Comparison of ENCODE assay signal across 17 cellular contexts in genomic region chr5:76379316-76379715, GRCh38. TPM values are rescaled to one million over a fixed set of nuclear protein-coding genes. Genes with fewer than 3 reads are reported as not detected.
A peak's percentile ranks its signal among the peaks of the same experiment; 100 is the strongest.
DNase-seq lines count a peak whose midpoint lies in the region; ATAC-seq lines count a peak whose summit lies in the region.
"Had no signal": no experiment of that assay in that cellular context is flagged by ENCODE, and none has a peak within 500 bp of the region (broad histone marks: within the 10 kb centered on the region; RNA-seq: fewer than 3 reads in every experiment).

No MANE protein-coding gene starts in this region.

- peaks cover 7% of the 10 kb centered on the region for H3K27me3 Mint-ChIP-seq in activated T-cell treated with anti-CD3 and anti-CD28 coated beads, Interleukin-2, amount 50 U/mL, for 72 hours (ENCODE audit: low read depth)
- H3K27me3 Mint-ChIP-seq in activated T-cell treated with anti-CD3 and anti-CD28 coated beads, Interleukin-2, amount 50 U/mL, for 4 hours (ENCODE audit: low read depth): no peaks in the 10 kb centered on the region
- H3K27me3 Mint-ChIP-seq in activated CD8-positive, alpha-beta T cell treated with anti-CD3 and anti-CD28 coated beads, Interleukin-2, amount 10 ng/mL, durations not matched to agents 7 days and 5 days (ENCODE audit: low read depth): no peaks in the 10 kb centered on the region
- peaks cover 0 to 2% (median 0%) of the 10 kb centered on the region in 5 donors for H3K27me3 Mint-ChIP-seq in naive thymus-derived CD4-positive, alpha-beta T cell

- no peak for DNase-seq in activated T-cell treated with anti-CD3 and anti-CD28 coated beads, Interleukin-2, amount 50 U/mL, for 72 hours
- no peak for DNase-seq in activated T-cell treated with anti-CD3 and anti-CD28 coated beads, Interleukin-2, amount 50 U/mL, for 4 hours
- DNase-seq in KG1 (lab: John Stamatoyannopoulos, UW) (peak; percentile 53), NCI-H526 treated with DMSO at 0.1 percent for 48 hours (lab: John Stamatoyannopoulos, UW) (no peak)
- DNase-seq in activated CD8-positive, alpha-beta T cell treated with anti-CD3 and anti-CD28 coated beads, Interleukin-2, amount 10 ng/mL, durations not matched to agents 7 days and 5 days: no peak
- DNase-seq in naive thymus-derived CD4-positive, alpha-beta T cell: no peak
- DNase-seq: activated CD4-positive, CD25-positive, alpha-beta regulatory T cell treated with anti-CD3 and anti-CD28 coated beads, Interleukin-2, amount 50 U/mL, for 72 hours; H9; head of caudate nucleus; NCI-H1694; PC-9; stimulated activated naive CD4-positive, alpha-beta T cell treated with Interleukin-2 at 50 U/mL for 16 hours had no signal

- H3K36me3 ChIP-seq in naive thymus-derived CD4-positive, alpha-beta T cell (ENCODE audit: control insufficient read depth in 2 of 3, insufficient read depth in 3 of 3, low read length in 3 of 3): no peaks in the 10 kb centered on the region
- H3K36me3 ChIP-seq: esophagus muscularis mucosa had no signal

- CTCF ChIA-PET in activated CD8-positive, alpha-beta T cell treated with anti-CD3 and anti-CD28 coated beads, Interleukin-2, amount 10 ng/mL, durations not matched to agents 7 days and 5 days (lab: Charles Lee): interaction anchor here (0.6 to 1.4 kb wide), 4 partner anchors 9 to 395 kb away, joined by 3 to 5 read pairs (median 4); no protein-coding TSS in a partner anchor
- CTCF ChIA-PET in naive thymus-derived CD4-positive, alpha-beta T cell (lab: Charles Lee): interaction anchor here (0.7 kb wide), 1 partner anchor 168 kb away, joined by 3 read pairs; no protein-coding TSS in a partner anchor

- H3K4me1 Mint-ChIP-seq in activated T-cell treated with anti-CD3 and anti-CD28 coated beads, Interleukin-2, amount 50 U/mL, for 72 hours (ENCODE audit: low read depth): peaks cover 47% of the 10 kb centered on the region
- H3K4me1 Mint-ChIP-seq in activated T-cell treated with anti-CD3 and anti-CD28 coated beads, Interleukin-2, amount 50 U/mL, for 4 hours (ENCODE audit: low read depth): peaks cover 29% of the 10 kb centered on the region
- peaks cover 36% of the 10 kb centered on the region for H3K4me1 Mint-ChIP-seq in activated CD8-positive, alpha-beta T cell treated with anti-CD3 and anti-CD28 coated beads, Interleukin-2, amount 10 ng/mL, durations not matched to agents 7 days and 5 days (ENCODE audit: low read depth)
- peaks cover 23 to 51% (median 38%) of the 10 kb centered on the region in 7 donors for H3K4me1 Mint-ChIP-seq in naive thymus-derived CD4-positive, alpha-beta T cell

- no peaks in the 10 kb centered on the region for H3K36me3 Mint-ChIP-seq in activated T-cell treated with anti-CD3 and anti-CD28 coated beads, Interleukin-2, amount 50 U/mL, for 72 hours (ENCODE audit: insufficient read depth in 2 of 2)
- no peaks in the 10 kb centered on the region for H3K36me3 Mint-ChIP-seq in activated T-cell treated with anti-CD3 and anti-CD28 coated beads, Interleukin-2, amount 50 U/mL, for 4 hours (ENCODE audit: insufficient read depth)
- no peaks in the 10 kb centered on the region for H3K36me3 Mint-ChIP-seq in activated CD8-positive, alpha-beta T cell treated with anti-CD3 and anti-CD28 coated beads, Interleukin-2, amount 10 ng/mL, durations not matched to agents 7 days and 5 days (ENCODE audit: low read depth)
- peaks cover 0 to 3% (median 0%) of the 10 kb centered on the region in 5 donors for H3K36me3 Mint-ChIP-seq in naive thymus-derived CD4-positive, alpha-beta T cell

- no peak overlapping the region for H3K4me3 Mint-ChIP-seq in activated T-cell treated with anti-CD3 and anti-CD28 coated beads, Interleukin-2, amount 50 U/mL, for 72 hours
- no peak overlapping the region for H3K4me3 Mint-ChIP-seq in activated T-cell treated with anti-CD3 and anti-CD28 coated beads, Interleukin-2, amount 50 U/mL, for 4 hours
- H3K4me3 Mint-ChIP-seq in activated CD8-positive, alpha-beta T cell treated with anti-CD3 and anti-CD28 coated beads, Interleukin-2, amount 10 ng/mL, durations not matched to agents 7 days and 5 days: no peak overlapping the region
- H3K4me3 Mint-ChIP-seq in naive thymus-derived CD4-positive, alpha-beta T cell: peak overlapping the region in 4 of 10 donors; percentile 18 to 33 (median 26)
- H3K4me3 Mint-ChIP-seq: H9 had no signal

- no peaks in the 10 kb centered on the region for H3K27me3 ChIP-seq in naive thymus-derived CD4-positive, alpha-beta T cell (ENCODE audit: control insufficient read depth in 2 of 2, insufficient read depth in 2 of 2, low read length in 2 of 2)
- H3K27me3 ChIP-seq: esophagus muscularis mucosa had no signal

- H3K4me3 ChIP-seq in naive thymus-derived CD4-positive, alpha-beta T cell (ENCODE audit: low read length): no peak overlapping the region
- H3K4me3 ChIP-seq: esophagus muscularis mucosa, PC-9, smooth muscle cell had no signal

- no peaks in the 10 kb centered on the region for H3K9me3 Mint-ChIP-seq in activated T-cell treated with anti-CD3 and anti-CD28 coated beads, Interleukin-2, amount 50 U/mL, for 72 hours
- H3K9me3 Mint-ChIP-seq in activated T-cell treated with anti-CD3 and anti-CD28 coated beads, Interleukin-2, amount 50 U/mL, for 4 hours: no peaks in the 10 kb centered on the region
- no peaks in the 10 kb centered on the region for H3K9me3 Mint-ChIP-seq in activated CD8-positive, alpha-beta T cell treated with anti-CD3 and anti-CD28 coated beads, Interleukin-2, amount 10 ng/mL, durations not matched to agents 7 days and 5 days (ENCODE audit: insufficient read depth)
- H3K9me3 Mint-ChIP-seq in naive thymus-derived CD4-positive, alpha-beta T cell: peaks cover 0 to 1% (median 0%) of the 10 kb centered on the region in 11 donors
- H3K9me3 Mint-ChIP-seq: activated T-helper 2 cell treated with anti-CD3 and anti-CD28 coated beads, Interferon-gamma antibody, Interleukin-2, Interleukin-4, amounts not matched to agents 10 μg/mL and 5 μg/mL and 100 μg/mL, durations not matched to agents 14 hours and 24 hours and 36 hours; H9 had no signal

- no peaks in the 10 kb centered on the region for H3K9me3 ChIP-seq in naive thymus-derived CD4-positive, alpha-beta T cell (ENCODE audit: control insufficient read depth in 2 of 3, low read length in 3 of 3)
- H3K9me3 ChIP-seq: esophagus muscularis mucosa had no signal

- H3K27ac Mint-ChIP-seq in activated T-cell treated with anti-CD3 and anti-CD28 coated beads, Interleukin-2, amount 50 U/mL, for 72 hours: peak overlapping the region; percentile 47
- peak overlapping the region; percentile 14 for H3K27ac Mint-ChIP-seq in activated CD8-positive, alpha-beta T cell treated with anti-CD3 and anti-CD28 coated beads, Interleukin-2, amount 10 ng/mL, durations not matched to agents 7 days and 5 days
- H3K27ac Mint-ChIP-seq in naive thymus-derived CD4-positive, alpha-beta T cell: peak overlapping the region in 4 of 9 donors; percentile 1 to 67 (median 46)
- H3K27ac Mint-ChIP-seq: activated T-helper 2 cell treated with anti-CD3 and anti-CD28 coated beads, Interferon-gamma antibody, Interleukin-2, Interleukin-4, amounts not matched to agents 10 μg/mL and 5 μg/mL and 100 μg/mL, durations not matched to agents 14 hours and 24 hours and 36 hours; H9 had no signal

- no peak overlapping the region for H3K27ac ChIP-seq in naive thymus-derived CD4-positive, alpha-beta T cell (ENCODE audit: low read depth, low read length)
- H3K27ac ChIP-seq: esophagus muscularis mucosa, PC-9 had no signal

- H3K4me1 ChIP-seq in naive thymus-derived CD4-positive, alpha-beta T cell (ENCODE audit: control insufficient read depth in 2 of 2, insufficient read depth in 2 of 2, low read length in 2 of 2): peaks cover 16 to 21% of the 10 kb centered on the region in 2 donors
- H3K4me1 ChIP-seq: esophagus muscularis mucosa had no signal

- ATAC-seq in activated T-cell treated with anti-CD3 and anti-CD28 coated beads, Interleukin-2, amount 50 U/mL, for 72 hours (replicated peaks in 1 of 2): no peak
- no peak for ATAC-seq in activated T-cell treated with anti-CD3 and anti-CD28 coated beads, Interleukin-2, amount 50 U/mL, for 4 hours
- ATAC-seq in activated CD8-positive, alpha-beta T cell treated with anti-CD3 and anti-CD28 coated beads, Interleukin-2, amount 10 ng/mL, durations not matched to agents 7 days and 5 days: peak; percentile 73
- peak; percentile 57 for ATAC-seq in naive thymus-derived CD4-positive, alpha-beta T cell
- ATAC-seq in HG02571 (IDR thresholded peaks at IDR 0.05; ENCODE audit: unreplicated experiment) (no peak), HG02981 (IDR thresholded peaks at IDR 0.05; ENCODE audit: unreplicated experiment) (no peak)

- intact Hi-C loops in naive thymus-derived CD4-positive, alpha-beta T cell (cut with micrococcal nuclease): loop anchor here in 1 of 2 donors (2.0 kb wide), 1 partner anchor 13 kb away; no protein-coding TSS in a partner anchor

- POLR2A ChIA-PET in activated CD8-positive, alpha-beta T cell treated with anti-CD3 and anti-CD28 coated beads, Interleukin-2, amount 10 ng/mL, durations not matched to agents 7 days and 5 days (lab: Charles Lee): no interaction called here
- POLR2A ChIA-PET in naive thymus-derived CD4-positive, alpha-beta T cell (lab: Charles Lee): interaction anchor here (0.6 to 1.2 kb wide), 3 partner anchors 9 to 11 kb away, joined by 3 to 4 read pairs (median 4); no protein-coding TSS in a partner anchor

RNA-seq across cellular contexts. Expression of gene IQGAP2, which starts 23.8 kb away (rescaled TPM):
- total RNA-seq in activated T-cell treated with anti-CD3 and anti-CD28 coated beads, Interleukin-2, amount 50 U/mL, for 72 hours: 100 to 1,000 TPM in 1 of 2 donors, 10 to 100 TPM in 1; 78.0 to 108 TPM
- total RNA-seq in activated T-cell treated with anti-CD3 and anti-CD28 coated beads, Interleukin-2, amount 50 U/mL, for 4 hours: 10 to 100 TPM; 34.8 to 59.4 (median 38.3) TPM
- total RNA-seq in activated CD8-positive, alpha-beta T cell treated with anti-CD3 and anti-CD28 coated beads, Interleukin-2, amount 10 ng/mL, durations not matched to agents 7 days and 5 days: 10 to 100 TPM; 62.7 to 72.1 TPM
- 100 to 1,000 TPM in 1 of 5 experiments, 10 to 100 TPM in 4; 69.1 to 114 (median 88.0) TPM for total RNA-seq in naive thymus-derived CD4-positive, alpha-beta T cell
- polyA plus RNA-seq in naive thymus-derived CD4-positive, alpha-beta T cell: 10 to 100 TPM; 19.0 to 23.8 TPM
- total RNA-seq: PC-9 had no signal

Comparison
In these comparisons a context has a peak if more than half of its experiments do, and no peak if none do; other contexts are left out.
1. ATAC-seq: peak in activated CD8-positive, alpha-beta T cell treated with anti-CD3 and anti-CD28 coated beads, Interleukin-2, amount 10 ng/mL, durations not matched to agents 7 days and 5 days (single experiment) and naive thymus-derived CD4-positive, alpha-beta T cell (single experiment); none in activated T-cell treated with anti-CD3 and anti-CD28 coated beads, Interleukin-2, amount 50 U/mL, for 72 hours (0 of 2), activated T-cell treated with anti-CD3 and anti-CD28 coated beads, Interleukin-2, amount 50 U/mL, for 4 hours (0 of 2), HG02571 (single experiment) and HG02981 (single experiment).